ENCODE assay signal across 22 cellular contexts in genomic region chr19:9413240-9413954, GRCh38.
"Had no signal": no experiment of that assay in that cellular context is flagged by ENCODE, and none has a peak within 500 bp of the region (broad histone marks: within the 10 kb centered on the region; RNA-seq: fewer than 3 reads in every experiment).

No MANE protein-coding gene starts in this region.

- H3K27ac Mint-ChIP-seq: activated CD4-positive, alpha-beta memory T cell treated with anti-CD3 and anti-CD28 coated beads, Interleukin-2, amount 10 ng/mL, durations not matched to agents 7 days and 5 days; activated naive CD4-positive, alpha-beta T cell treated with anti-CD3 and anti-CD28 coated beads, Interleukin-2, amount 10 ng/mL, durations not matched to agents 7 days and 5 days; activated T-cell treated with anti-CD3 and anti-CD28 coated beads, Interleukin-2, amount 50 U/mL, for 24 hours; brain; natural killer cell; T-helper 17 cell; type B pancreatic cell; WTC11 had no signal

- H3K4me1 Mint-ChIP-seq: activated CD4-positive, alpha-beta memory T cell treated with anti-CD3 and anti-CD28 coated beads, Interleukin-2, amount 10 ng/mL, durations not matched to agents 7 days and 5 days; activated naive CD4-positive, alpha-beta T cell treated with anti-CD3 and anti-CD28 coated beads, Interleukin-2, amount 10 ng/mL, durations not matched to agents 7 days and 5 days; brain; natural killer cell; T-helper 17 cell; WTC11 had no signal

- H3K4me1 ChIP-seq: adrenal gland, foreskin keratinocyte had no signal

- DNase-seq: activated CD4-positive, alpha-beta memory T cell treated with anti-CD3 and anti-CD28 coated beads, Interleukin-2, amount 10 ng/mL, durations not matched to agents 7 days and 5 days; activated CD4-positive, alpha-beta T cell treated with anti-CD3 and anti-CD28 coated beads for 4 hours; activated naive CD4-positive, alpha-beta T cell treated with anti-CD3 and anti-CD28 coated beads, Interleukin-2, amount 10 ng/mL, durations not matched to agents 7 days and 5 days; activated T-cell treated with anti-CD3 and anti-CD28 coated beads, Interleukin-2, amount 50 U/mL, for 24 hours; adrenal gland; central memory CD4-positive, alpha-beta T cell; cortex of kidney; effector CD4-positive, alpha-beta T cell; left colon; natural killer cell; retina; stimulated activated CD4-positive, alpha-beta T cell treated with anti-CD3 and anti-CD28 coated beads, Interleukin-4, amount 100 ng/mL, for 4 hours; stimulated activated CD8-positive, alpha-beta memory T cell treated with anti-CD3 and anti-CD28 coated beads, Interleukin-4, amount 100 ng/mL, for 48 hours; stimulated activated naive CD4-positive, alpha-beta T cell treated with Interleukin-2 at 50 U/mL for 16 hours; T-helper 17 cell had no signal

- H3K27ac ChIP-seq: adrenal gland, foreskin keratinocyte, neutrophil, skin epidermis had no signal

- H3K27me3 ChIP-seq: adrenal gland, foreskin keratinocyte, neutrophil had no signal

- H3K27me3 Mint-ChIP-seq: activated CD4-positive, alpha-beta memory T cell treated with anti-CD3 and anti-CD28 coated beads, Interleukin-2, amount 10 ng/mL, durations not matched to agents 7 days and 5 days; activated naive CD4-positive, alpha-beta T cell treated with anti-CD3 and anti-CD28 coated beads, Interleukin-2, amount 10 ng/mL, durations not matched to agents 7 days and 5 days; activated T-cell treated with anti-CD3 and anti-CD28 coated beads, Interleukin-2, amount 50 U/mL, for 24 hours; brain; T-helper 17 cell; type B pancreatic cell had no signal

- H3K4me3 Mint-ChIP-seq: activated CD4-positive, alpha-beta memory T cell treated with anti-CD3 and anti-CD28 coated beads, Interleukin-2, amount 10 ng/mL, durations not matched to agents 7 days and 5 days; activated naive CD4-positive, alpha-beta T cell treated with anti-CD3 and anti-CD28 coated beads, Interleukin-2, amount 10 ng/mL, durations not matched to agents 7 days and 5 days; activated T-cell treated with anti-CD3 and anti-CD28 coated beads, Interleukin-2, amount 50 U/mL, for 24 hours; brain; natural killer cell; T-helper 17 cell; type B pancreatic cell; WTC11 had no signal

- ATAC-seq: foreskin keratinocyte, left colon, natural killer cell, T-helper 17 cell, WTC11 had no signal

- H3K4me3 ChIP-seq: lung, skin epidermis had no signal
